ENCODE assay signal across 2 cellular contexts in genomic region chr14:66545751-66546150, GRCh38. TPM values are rescaled to one million over a fixed set of nuclear protein-coding genes. Genes with fewer than 3 reads are reported as not detected.
"Had no signal": no experiment of that assay in that cellular context is flagged by ENCODE, and none has a peak within 500 bp of the region (broad histone marks: within the 10 kb centered on the region; RNA-seq: fewer than 3 reads in every experiment).

No MANE protein-coding gene starts in this region.

RNA-seq across cellular contexts. Expression of gene CCDC196, which starts 59.6 kb away (rescaled TPM):
- total RNA-seq: G401, GM12878 had no signal
